Comparison of ENCODE assay signal across 33 cellular contexts in genomic region chr15:76885212-76885611, GRCh38. TPM values are rescaled to one million over a fixed set of nuclear protein-coding genes. Genes with fewer than 3 reads are reported as not detected.
DNase-seq lines count a peak whose midpoint lies in the region; ATAC-seq and TF ChIP-seq lines count a peak whose summit lies in the region.
"Had no signal": no experiment of that assay in that cellular context is flagged by ENCODE, and none has a peak within 500 bp of the region (broad histone marks: within the 10 kb centered on the region; RNA-seq: fewer than 3 reads in every experiment).

No MANE protein-coding gene starts in this region.

- no peak overlapping the region for H2AFZ ChIP-seq in IMR-90 (replicated peaks; ENCODE audit: low read length, poor library complexity)

- no peak overlapping the region for H3K18ac ChIP-seq in IMR-90 (ENCODE audit: low read depth, low read length)

- no peak for TF ChIP-seq CTCF in HEK293 (tag by site-specific recombination; IDR thresholded peaks at IDR 0.05)
- no peak for TF ChIP-seq CTCF in IMR-90 (conservative IDR thresholded peaks at IDR 0.05; ENCODE audit: low read depth, low read length)

- TF ChIP-seq RAD21 in IMR-90 (IDR thresholded peaks at IDR 0.05; ENCODE audit: low read length) = no peak

- H3K23ac ChIP-seq in IMR-90 (ENCODE audit: low read depth, low read length) = no peak overlapping the region

- in situ Hi-C loops in IMR-90 (cut with MboI; ENCODE audit: low sequenced_read_pairs) = no loop called here

- no peaks in the 10 kb centered on the region for H3K27me3 ChIP-seq in IMR-90 (ENCODE audit: control insufficient read depth, insufficient read depth, low read length)
- H3K27me3 ChIP-seq: BE2C; BLaER1; BLaER1 treated with 17β-estradiol and CSF1 and Interleukin-3, amounts not matched to agents 10 nM and 100 nM had no signal

- H3K27ac ChIP-seq in HEK293 (ENCODE audit: extremely low read depth, low read depth, low read length) (no peak overlapping the region), IMR-90 (ENCODE audit: insufficient read depth, low read length) (no peak overlapping the region)
- H3K27ac ChIP-seq: 22Rv1; A549; BLaER1; BLaER1 treated with 17β-estradiol and CSF1 and Interleukin-3, amounts not matched to agents 10 nM and 100 nM; C4-2B had no signal

- 93% methylated on average over 2 of the region's 2 CpGs; no CpG with 5 or more reads in 1 of the 2 experiments for WGBS in IMR-90 (ENCODE audit: extremely low coverage in 2 of 2, insufficient read length in 1 of 2), 2 experiments

- H3K27me3 Mint-ChIP-seq in activated naive CD8-positive, alpha-beta T cell = no peaks in the 10 kb centered on the region
- no peaks in the 10 kb centered on the region for H3K27me3 Mint-ChIP-seq in activated naive CD8-positive, alpha-beta T cell treated with anti-CD3 and anti-CD28 coated beads for 36 hours
- H3K27me3 Mint-ChIP-seq: B cell; CD4-positive, alpha-beta memory T cell; CD4-positive, alpha-beta T cell; CD4-positive, CD25-positive, alpha-beta regulatory T cell; CD8-positive, alpha-beta memory T cell had no signal

- no peak overlapping the region for H4K91ac ChIP-seq in IMR-90 (ENCODE audit: insufficient read depth, low read depth, low read length)

- H2AK9ac ChIP-seq in IMR-90 (replicated peaks; ENCODE audit: low read depth, low read length, poor library complexity) = no peak overlapping the region

- H3K36me3 ChIP-seq in HEK293 (ENCODE audit: control insufficient read depth in 2 of 2, insufficient read depth in 1 of 2, low read length in 2 of 2) (peaks cover 8 to 25% of the 10 kb centered on the region in 2 experiments), IMR-90 (ENCODE audit: control insufficient read depth, insufficient read depth, low read length) (no peaks in the 10 kb centered on the region)
- H3K36me3 ChIP-seq: BE2C had no signal

- H2BK15ac ChIP-seq in IMR-90 (ENCODE audit: low read depth, low read length) = no peak overlapping the region

- H3K4me1 ChIP-seq in HEK293 (ENCODE audit: control insufficient read depth, insufficient read depth, low read length) = no peaks in the 10 kb centered on the region
- no peaks in the 10 kb centered on the region for H3K4me1 ChIP-seq in IMR-90 (ENCODE audit: control insufficient read depth, insufficient read depth, low read length)
- H3K4me1 ChIP-seq: A549, BE2C, BLaER1, Caco-2 had no signal

- BruUV-seq in IMR-90 (replicated peaks; lab: Mats Ljungman, UMichigan) = no TSS peak

- DNase-seq in activated naive CD8-positive, alpha-beta T cell treated with anti-CD3 and anti-CD28 coated beads for 36 hours = no peak
- DNase-seq in IMR-90 = no peak
- no peak for DNase-seq in pons (ENCODE audit: low spot score)
- DNase-seq: 8988T; ACHN; AML-193; BE2C; C1 segment of cervical spinal cord; Caco-2; Calu3; CD4-positive, alpha-beta memory T cell; CD4-positive, alpha-beta T cell; CD4-positive, CD25-positive, alpha-beta regulatory T cell; CD8-positive, alpha-beta memory T cell; CD8-positive, alpha-beta T cell; COR-L47; DMS 273 treated with DMSO at 0.1 percent for 48 hours; DMS153; DMS53; DMS79; DMS79 treated with DMSO at 0.1 percent for 48 hours; DND-41; EL had no signal

- CTCF ChIA-PET in HEK293 (lab: Yijun Ruan, JAX) (interaction anchor here (0.7 kb wide), 1 partner anchor 563 kb away, joined by 4 read pairs; no protein-coding TSS in a partner anchor), IMR-90 (lab: Yijun Ruan, JAX) (no interaction called here)

- peaks cover 5% of the 10 kb centered on the region for H3K9me1 ChIP-seq in IMR-90 (ENCODE audit: insufficient read depth, low read length)

- POLR2A ChIA-PET in HEK293 (lab: Yijun Ruan, JAX) (no interaction called here), IMR-90 (lab: Charles Lee; ENCODE audit: unreplicated experiment) (no interaction called here)

- no peak overlapping the region for H3K4me3 Mint-ChIP-seq in activated naive CD8-positive, alpha-beta T cell
- H3K4me3 Mint-ChIP-seq in activated naive CD8-positive, alpha-beta T cell treated with anti-CD3 and anti-CD28 coated beads for 36 hours = no peak overlapping the region
- H3K4me3 Mint-ChIP-seq: B cell; CD14-positive monocyte; CD4-positive, alpha-beta memory T cell; CD4-positive, alpha-beta T cell; CD4-positive, CD25-positive, alpha-beta regulatory T cell; CD8-positive, alpha-beta memory T cell; CD8-positive, alpha-beta T cell had no signal

- H3K4me3 ChIP-seq in HEK293 (ENCODE audit: low read depth, low read length) (no peak overlapping the region), IMR-90 (ENCODE audit: insufficient read depth, low read depth, low read length) (no peak overlapping the region)
- H3K4me3 ChIP-seq: A549; BLaER1; BLaER1 treated with 17β-estradiol and CSF1 and Interleukin-3, amounts not matched to agents 10 nM and 100 nM had no signal

- H2BK5ac ChIP-seq in IMR-90 (ENCODE audit: low read depth, low read length, poor library complexity, severe bottlenecking) = no peak overlapping the region

- TF ChIP-seq POLR2A in IMR-90 (IDR thresholded peaks at IDR 0.05; ENCODE audit: low read depth, low read length) = no peak

- H3K9ac ChIP-seq in IMR-90 (ENCODE audit: low read depth, low read length) = no peak overlapping the region
- H3K9ac ChIP-seq: BLaER1; BLaER1 treated with 17β-estradiol and CSF1 and Interleukin-3, amounts not matched to agents 10 nM and 100 nM had no signal

- dilution Hi-C loops in IMR-90 (cut with HindIII; ENCODE audit: low sequenced_read_pairs, unreplicated experiment) = no loop called here

- H4K8ac ChIP-seq in IMR-90 (ENCODE audit: low read depth in 2 of 2, low read length in 2 of 2) = no peak overlapping the region

- peaks cover 7% of the 10 kb centered on the region for H4K20me1 ChIP-seq in IMR-90 (ENCODE audit: insufficient read depth, low read length)
- H4K20me1 ChIP-seq: BLaER1; BLaER1 treated with 17β-estradiol and CSF1 and Interleukin-3, amounts not matched to agents 10 nM and 100 nM had no signal

- 0 out of 2 replicates have a peak overlapping the region, but pooled peaks have one; percentile 32 for H3K14ac ChIP-seq in IMR-90 (replicated peaks; ENCODE audit: low read depth, low read length)

- H3K36me3 Mint-ChIP-seq in activated naive CD8-positive, alpha-beta T cell = peaks cover 12% of the 10 kb centered on the region
- H3K36me3 Mint-ChIP-seq in activated naive CD8-positive, alpha-beta T cell treated with anti-CD3 and anti-CD28 coated beads for 36 hours = peaks cover 45% of the 10 kb centered on the region

- H3K79me1 ChIP-seq in IMR-90 (ENCODE audit: low read depth in 1 of 2, low read length in 2 of 2) = peaks cover 3 to 17% of the 10 kb centered on the region in 2 experiments; a peak in 2 of 4 replicates

- no peaks in the 10 kb centered on the region for H3K9me3 ChIP-seq in HEK293 (ENCODE audit: control insufficient read depth, insufficient read depth, low read depth, low read length)
- H3K9me3 ChIP-seq in IMR-90 (ENCODE audit: control insufficient read depth, insufficient read depth, low read length) = no peaks in the 10 kb centered on the region
- H3K9me3 ChIP-seq: A549, BE2C, Caco-2 had no signal

- ATAC-seq in IMR-90 (ENCODE audit: low read depth) (no peak), HG02571 (IDR thresholded peaks at IDR 0.05; ENCODE audit: unreplicated experiment) (no peak)
- ATAC-seq: A549; CD8-positive, alpha-beta T cell had no signal

- no peaks in the 10 kb centered on the region for H3K9me3 Mint-ChIP-seq in activated naive CD8-positive, alpha-beta T cell (ENCODE audit: low read depth)
- H3K9me3 Mint-ChIP-seq in activated naive CD8-positive, alpha-beta T cell treated with anti-CD3 and anti-CD28 coated beads for 36 hours = peaks cover 3% of the 10 kb centered on the region
- H3K9me3 Mint-ChIP-seq: CD4-positive, alpha-beta T cell; CD8-positive, alpha-beta memory T cell; CD8-positive, alpha-beta T cell had no signal

- no peak overlapping the region for H2AK5ac ChIP-seq in IMR-90 (ENCODE audit: low read depth, low read length)

- H3K27ac Mint-ChIP-seq in activated naive CD8-positive, alpha-beta T cell = peak overlapping the region; percentile 5
- H3K27ac Mint-ChIP-seq in activated naive CD8-positive, alpha-beta T cell treated with anti-CD3 and anti-CD28 coated beads for 36 hours = no peak overlapping the region
- H3K27ac Mint-ChIP-seq: B cell; CD14-positive monocyte; CD4-positive, alpha-beta T cell; CD8-positive, alpha-beta T cell had no signal

- H3K4me1 Mint-ChIP-seq in activated naive CD8-positive, alpha-beta T cell (ENCODE audit: low read depth) = peaks cover 27% of the 10 kb centered on the region
- H3K4me1 Mint-ChIP-seq in activated naive CD8-positive, alpha-beta T cell treated with anti-CD3 and anti-CD28 coated beads for 36 hours = peaks cover 16% of the 10 kb centered on the region

- H3K4me2 ChIP-seq in IMR-90 (ENCODE audit: low read depth, low read length) = no peak overlapping the region
- H3K4me2 ChIP-seq: A549; BLaER1; BLaER1 treated with 17β-estradiol and CSF1 and Interleukin-3, amounts not matched to agents 10 nM and 100 nM had no signal

- H2BK120ac ChIP-seq in IMR-90 (ENCODE audit: low read depth, low read length) = no peak overlapping the region

- H3K4ac ChIP-seq in IMR-90 (ENCODE audit: low read depth, low read length) = no peak overlapping the region

- no peak overlapping the region for H4K5ac ChIP-seq in IMR-90 (ENCODE audit: low read depth, low read length)

- intact Hi-C loops in IMR-90 (cut with micrococcal nuclease) = no loop called here

- no peak overlapping the region for H2BK20ac ChIP-seq in IMR-90 (ENCODE audit: low read depth, low read length)

- H3K56ac ChIP-seq in IMR-90 (ENCODE audit: extremely low read depth, insufficient read depth, low read length) = no peak overlapping the region

TF ChIP-seq in HEK293, 187 proteins besides CTCF, POLR2A, EP300 and RAD21 (continues in another document):
- TF ChIP-seq ZNF10 (tag by site-specific recombination; IDR thresholded peaks at IDR 0.05) = no peak
- TF ChIP-seq EGR2 (tag by site-specific recombination; IDR thresholded peaks at IDR 0.05; ENCODE audit: low read depth) = no peak

TF ChIP-seq in IMR-90, 13 proteins besides CTCF, POLR2A, EP300 and RAD21 (continues in another document):
- TF ChIP-seq RFX5 (IDR thresholded peaks at IDR 0.05; ENCODE audit: low read depth, low read length) = no peak
- no peak for TF ChIP-seq FOS (IDR thresholded peaks at IDR 0.05; ENCODE audit: low read depth, low read length)
- TF ChIP-seq CHD1 (IDR thresholded peaks at IDR 0.05; ENCODE audit: low read depth, low read length) = no peak

RNA-seq across cellular contexts. Expression of gene SCAPER, which starts 19.9 kb away (rescaled TPM):
- 10 to 100 TPM; 20.8 to 21.3 TPM for total RNA-seq in activated naive CD8-positive, alpha-beta T cell treated with anti-CD3 and anti-CD28 coated beads for 36 hours
- total RNA-seq in IMR-90 (2012; rRNA removed) = 9.7 and 13.6 TPM in 2 replicates
- 1.9 and 2.9 TPM in 2 replicates for polyA plus RNA-seq in IMR-90 (2012; rRNA removed)
- polyA plus RNA-seq in IMR-90 (2012; cell fraction: cytosol; rRNA removed) = 0.86 and 0.89 TPM in 2 replicates
- 1.2 and 3.9 TPM in 2 replicates for polyA plus RNA-seq in IMR-90 (2012; cell fraction: nucleus; rRNA removed; ENCODE audit: low replicate concordance)

RNA-seq across cellular contexts. Expression of gene RCN2, which starts 46.3 kb away (rescaled TPM):
- total RNA-seq in activated naive CD8-positive, alpha-beta T cell treated with anti-CD3 and anti-CD28 coated beads for 36 hours = 10 to 100 TPM; 27.9 to 30.3 TPM
- 12.0 and 26.1 TPM in 2 replicates for total RNA-seq in IMR-90 (2012; rRNA removed)
- polyA plus RNA-seq in IMR-90 (2012; rRNA removed) = 55.7 and 56.5 TPM in 2 replicates
- 12.3 and 23.1 TPM in 2 replicates for polyA plus RNA-seq in IMR-90 (2012; cell fraction: cytosol; rRNA removed)
- polyA plus RNA-seq in IMR-90 (2012; cell fraction: nucleus; rRNA removed; ENCODE audit: low replicate concordance) = 6.3 and 15.7 TPM in 2 replicates
